ENCODE assay signal across 17 cellular contexts in the genomic region with DNA sequence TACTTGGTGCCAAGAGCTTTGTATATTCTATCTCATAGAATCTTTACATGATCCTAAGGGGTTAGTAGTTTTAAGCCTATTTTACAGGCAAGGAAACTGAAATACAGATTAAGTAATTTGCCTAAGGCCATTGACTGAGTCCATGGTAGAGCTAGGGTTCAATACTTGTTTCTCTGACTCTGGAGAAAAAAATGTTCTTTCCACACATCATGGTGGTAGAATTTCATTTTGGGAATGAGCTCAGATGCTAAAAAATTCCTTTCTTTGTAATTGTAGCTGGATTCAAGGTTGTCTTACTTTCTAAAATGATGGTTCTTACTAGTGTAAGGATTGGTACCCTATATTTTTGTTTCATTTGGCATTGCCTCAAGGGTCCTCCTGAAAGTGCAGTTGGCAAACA.
"Had no signal": no experiment of that assay in that cellular context is flagged by ENCODE, and none has a peak within 500 bp of the region (broad histone marks: within the 10 kb centered on the region; RNA-seq: fewer than 3 reads in every experiment).

No MANE protein-coding gene starts in this region.

- H3K9me3 ChIP-seq: gastroesophageal sphincter, ovary, sigmoid colon, stomach, testis had no signal

- DNase-seq: activated CD8-positive, alpha-beta memory T cell treated with anti-CD3 and anti-CD28 coated beads, Interleukin-2, amount 50 U/mL, for 4 hours; activated CD8-positive, alpha-beta T cell treated with anti-CD3 and anti-CD28 coated beads, Interleukin-2, amount 10 ng/mL, durations not matched to agents 7 days and 5 days; activated effector memory CD4-positive, alpha-beta T cell treated with anti-CD3 and anti-CD28 coated beads, Interleukin-2, amount 50 U/mL, for 16 hours; activated naive CD8-positive, alpha-beta T cell treated with anti-CD3 and anti-CD28 coated beads for 36 hours; activated T-cell treated with anti-CD3 and anti-CD28 coated beads, Interleukin-2, amount 50 U/mL, for 48 hours; effector memory CD8-positive, alpha-beta T cell; ovary; sigmoid colon; stimulated activated CD4-positive, alpha-beta T cell treated with anti-CD3 and anti-CD28 coated beads, Interleukin-1b, Interleukin-23, amount 100 ng/mL, for 48 hours; stomach; testis had no signal

- H3K9me3 Mint-ChIP-seq: activated naive CD8-positive, alpha-beta T cell treated with anti-CD3 and anti-CD28 coated beads for 36 hours; brain; effector memory CD8-positive, alpha-beta T cell; neural progenitor cell had no signal

- H3K36me3 ChIP-seq: gastroesophageal sphincter, neural progenitor cell, ovary, sigmoid colon, stomach had no signal

- ATAC-seq: activated CD8-positive, alpha-beta T cell treated with anti-CD3 and anti-CD28 coated beads, Interleukin-2, amount 10 ng/mL, durations not matched to agents 7 days and 5 days; effector memory CD8-positive, alpha-beta T cell; gastroesophageal sphincter; left lobe of liver had no signal

- H3K4me1 ChIP-seq: neural progenitor cell, sigmoid colon, testis had no signal

- H3K4me3 ChIP-seq: gastroesophageal sphincter, neural progenitor cell, ovary, sigmoid colon, stomach, testis had no signal

- H3K27ac Mint-ChIP-seq: activated naive CD8-positive, alpha-beta T cell treated with anti-CD3 and anti-CD28 coated beads for 36 hours; effector memory CD8-positive, alpha-beta T cell; neural progenitor cell had no signal

- H3K4me1 Mint-ChIP-seq: neural progenitor cell had no signal

- H3K27ac ChIP-seq: epithelial cell of prostate, gastroesophageal sphincter, neural progenitor cell, ovary, sigmoid colon, testis, VCaP had no signal

- H3K27me3 Mint-ChIP-seq: activated naive CD8-positive, alpha-beta T cell treated with anti-CD3 and anti-CD28 coated beads for 36 hours; brain; effector memory CD8-positive, alpha-beta T cell had no signal

- H3K4me3 Mint-ChIP-seq: activated CD8-positive, alpha-beta T cell treated with anti-CD3 and anti-CD28 coated beads, Interleukin-2, amount 10 ng/mL, durations not matched to agents 7 days and 5 days; activated naive CD8-positive, alpha-beta T cell treated with anti-CD3 and anti-CD28 coated beads for 36 hours; brain; effector memory CD8-positive, alpha-beta T cell; neural progenitor cell had no signal

- H3K27me3 ChIP-seq: gastroesophageal sphincter, neural progenitor cell, ovary, sigmoid colon, stomach, testis had no signal

- H3K36me3 Mint-ChIP-seq: activated naive CD8-positive, alpha-beta T cell treated with anti-CD3 and anti-CD28 coated beads for 36 hours; brain; neural progenitor cell had no signal
